ENCODE assay signal across 26 cellular contexts in the genomic region with DNA sequence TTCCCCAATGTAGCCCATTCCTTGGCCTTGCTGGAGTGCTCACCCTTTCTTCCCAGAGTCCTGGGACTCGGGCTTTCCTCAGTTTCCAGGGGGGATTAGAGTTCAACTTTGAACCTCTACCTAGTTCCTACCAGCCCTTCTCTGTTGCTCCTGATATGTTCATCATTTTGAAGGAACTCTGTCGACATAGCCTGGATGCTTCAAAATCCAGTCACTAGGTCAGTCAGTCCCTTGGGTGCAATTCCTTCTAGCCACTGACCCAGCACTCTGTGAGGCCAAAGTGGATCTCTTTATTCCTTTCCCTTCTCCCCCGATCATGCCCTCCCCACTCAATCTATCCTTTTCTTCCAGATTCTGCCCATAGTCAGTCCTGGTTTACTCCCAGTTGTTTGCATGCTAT.
"Had no signal": no experiment of that assay in that cellular context is flagged by ENCODE, and none has a peak within 500 bp of the region (broad histone marks: within the 10 kb centered on the region; RNA-seq: fewer than 3 reads in every experiment).

No MANE protein-coding gene starts in this region.

- H3K4me1 Mint-ChIP-seq: activated CD4-positive, alpha-beta T cell treated with anti-CD3 and anti-CD28 coated beads for 36 hours; activated naive CD8-positive, alpha-beta T cell treated with anti-CD3 and anti-CD28 coated beads for 36 hours had no signal

- H3K36me3 Mint-ChIP-seq: activated naive CD8-positive, alpha-beta T cell treated with anti-CD3 and anti-CD28 coated beads for 36 hours; immature natural killer cell; naive thymus-derived CD8-positive, alpha-beta T cell had no signal

- H3K4me3 ChIP-seq: breast epithelium, coronary artery, left ventricle myocardium inferior, right atrium auricular region, stomach, testis, vagina had no signal

- H3K36me3 ChIP-seq: breast epithelium, left ventricle myocardium inferior, right atrium auricular region, stomach, vagina had no signal

- H3K27ac ChIP-seq: breast epithelium, coronary artery, foreskin keratinocyte, left ventricle myocardium inferior, right atrium auricular region, stomach, testis, vagina had no signal

- H3K9me3 ChIP-seq: breast epithelium, left ventricle myocardium inferior, right atrium auricular region, stomach, testis, vagina had no signal

- H3K4me1 ChIP-seq: breast epithelium, left ventricle myocardium inferior, right atrium auricular region, stomach, testis, vagina had no signal

- H3K27me3 Mint-ChIP-seq: activated B cell treated with CpG ODN at 0.5 μM for 24 hours had no signal

- DNase-seq: activated B cell treated with CpG ODN at 0.5 μM for 24 hours; activated CD4-positive, alpha-beta T cell treated with anti-CD3 and anti-CD28 coated beads for 36 hours; activated CD4-positive, alpha-beta T cell treated with anti-CD3 and anti-CD28 coated beads, Interleukin-2, amount 50 U/mL, for 4 hours; activated CD8-positive, alpha-beta memory T cell treated with anti-CD3 and anti-CD28 coated beads for 24 hours; activated CD8-positive, alpha-beta memory T cell treated with anti-CD3 and anti-CD28 coated beads, Interleukin-2, amount 50 U/mL, for 4 hours; activated naive CD4-positive, alpha-beta T cell treated with Interleukin-2 at 50 U/mL for 16 hours; activated naive CD8-positive, alpha-beta T cell treated with anti-CD3 and anti-CD28 coated beads for 36 hours; activated T-cell treated with anti-CD3 and anti-CD28 coated beads, Interleukin-2, amount 50 U/mL, for 24 hours; amniotic stem cell; foreskin keratinocyte; immature natural killer cell; kidney glomerular epithelial cell; left ventricle myocardium inferior; naive thymus-derived CD8-positive, alpha-beta T cell; stimulated activated CD4-positive, alpha-beta T cell treated with anti-CD3 and anti-CD28 coated beads, Interleukin-12 subunit alpha, Interleukin-12 subunit beta, amount 100 ng/mL, for 4 hours; stimulated activated CD4-positive, alpha-beta T cell treated with anti-CD3 and anti-CD28 coated beads, Interleukin-4, amount 100 ng/mL, for 4 hours; stomach; T1000; testis had no signal

- H3K27me3 ChIP-seq: breast epithelium, foreskin keratinocyte, right atrium auricular region, stomach, testis, vagina had no signal

- H3K4me3 Mint-ChIP-seq: activated B cell treated with CpG ODN at 0.5 μM for 24 hours; activated CD4-positive, alpha-beta T cell treated with anti-CD3 and anti-CD28 coated beads for 36 hours; activated naive CD8-positive, alpha-beta T cell treated with anti-CD3 and anti-CD28 coated beads for 36 hours; activated T-cell treated with anti-CD3 and anti-CD28 coated beads, Interleukin-2, amount 50 U/mL, for 24 hours; central memory CD8-positive, alpha-beta T cell; naive thymus-derived CD8-positive, alpha-beta T cell had no signal

- H3K27ac Mint-ChIP-seq: activated B cell treated with CpG ODN at 0.5 μM for 24 hours; activated CD4-positive, alpha-beta T cell treated with anti-CD3 and anti-CD28 coated beads for 36 hours; activated naive CD8-positive, alpha-beta T cell treated with anti-CD3 and anti-CD28 coated beads for 36 hours; activated T-cell treated with anti-CD3 and anti-CD28 coated beads, Interleukin-2, amount 50 U/mL, for 24 hours; activated T-helper 2 cell treated with anti-CD3 and anti-CD28 coated beads, Interferon-gamma antibody, Interleukin-2, Interleukin-4, amounts not matched to agents 10 μg/mL and 5 μg/mL and 100 μg/mL, durations not matched to agents 14 hours and 24 hours and 36 hours; immature natural killer cell; naive thymus-derived CD8-positive, alpha-beta T cell; progenitor cell of endocrine pancreas had no signal

- H3K9me3 Mint-ChIP-seq: activated naive CD8-positive, alpha-beta T cell treated with anti-CD3 and anti-CD28 coated beads for 36 hours; activated T-cell treated with anti-CD3 and anti-CD28 coated beads, Interleukin-2, amount 50 U/mL, for 24 hours; activated T-helper 2 cell treated with anti-CD3 and anti-CD28 coated beads, Interferon-gamma antibody, Interleukin-2, Interleukin-4, amounts not matched to agents 10 μg/mL and 5 μg/mL and 100 μg/mL, durations not matched to agents 14 hours and 24 hours and 36 hours; central memory CD8-positive, alpha-beta T cell; immature natural killer cell had no signal
